In genomic region chr12:78115889-78116288, GRCh38 we compare ENCODE assay signal across 20 cellular contexts.
"Had no signal": no experiment of that assay in that cellular context is flagged by ENCODE, and none has a peak within 500 bp of the region (broad histone marks: within the 10 kb centered on the region; RNA-seq: fewer than 3 reads in every experiment).

No MANE protein-coding gene starts in this region.

- H3K27ac ChIP-seq: body of pancreas, gastroesophageal sphincter, heart left ventricle, neural progenitor cell, thyroid gland had no signal

- H3K27me3 ChIP-seq: body of pancreas, gastroesophageal sphincter, heart left ventricle, neural progenitor cell, thyroid gland had no signal

- H3K9me3 ChIP-seq: body of pancreas, thyroid gland had no signal

- DNase-seq: activated B cell treated with CpG ODN at 0.5 μM for 24 hours; activated CD4-positive, alpha-beta memory T cell treated with anti-CD3 and anti-CD28 coated beads for 36 hours; activated CD4-positive, alpha-beta T cell treated with anti-CD3 and anti-CD28 coated beads for 4 hours; activated naive CD8-positive, alpha-beta T cell treated with anti-CD3 and anti-CD28 coated beads, Interleukin-2, amount 10 ng/mL, durations not matched to agents 7 days and 5 days; activated T-cell treated with anti-CD3 and anti-CD28 coated beads for 4 hours; body of pancreas; caudate nucleus; effector memory CD8-positive, alpha-beta T cell; heart left ventricle; kidney glomerular epithelial cell; mesenchymal stem cell; mucosa of descending colon; naive B cell; stimulated activated CD4-positive, alpha-beta T cell treated with anti-CD3 and anti-CD28 coated beads, Interleukin-12 subunit alpha, Interleukin-12 subunit beta, amount 100 ng/mL, for 4 hours; stimulated activated CD4-positive, alpha-beta T cell treated with anti-CD3 and anti-CD28 coated beads, Interleukin-1b, Interleukin-23, amount 100 ng/mL, for 48 hours; stimulated activated CD8-positive, alpha-beta memory T cell treated with anti-CD3 and anti-CD28 coated beads, Interleukin-4, amount 100 ng/mL, for 48 hours; stimulated activated naive CD4-positive, alpha-beta T cell; thyroid gland had no signal

- H3K4me3 ChIP-seq: body of pancreas, gastroesophageal sphincter, heart left ventricle, mucosa of descending colon, neural progenitor cell, thyroid gland had no signal

- H3K36me3 ChIP-seq: gastroesophageal sphincter, neural progenitor cell, thyroid gland had no signal

- ATAC-seq: body of pancreas; effector memory CD8-positive, alpha-beta T cell; gastroesophageal sphincter; heart left ventricle; mucosa of descending colon had no signal
